Comparison of ENCODE assay signal across 9 cellular contexts in the genomic region with DNA sequence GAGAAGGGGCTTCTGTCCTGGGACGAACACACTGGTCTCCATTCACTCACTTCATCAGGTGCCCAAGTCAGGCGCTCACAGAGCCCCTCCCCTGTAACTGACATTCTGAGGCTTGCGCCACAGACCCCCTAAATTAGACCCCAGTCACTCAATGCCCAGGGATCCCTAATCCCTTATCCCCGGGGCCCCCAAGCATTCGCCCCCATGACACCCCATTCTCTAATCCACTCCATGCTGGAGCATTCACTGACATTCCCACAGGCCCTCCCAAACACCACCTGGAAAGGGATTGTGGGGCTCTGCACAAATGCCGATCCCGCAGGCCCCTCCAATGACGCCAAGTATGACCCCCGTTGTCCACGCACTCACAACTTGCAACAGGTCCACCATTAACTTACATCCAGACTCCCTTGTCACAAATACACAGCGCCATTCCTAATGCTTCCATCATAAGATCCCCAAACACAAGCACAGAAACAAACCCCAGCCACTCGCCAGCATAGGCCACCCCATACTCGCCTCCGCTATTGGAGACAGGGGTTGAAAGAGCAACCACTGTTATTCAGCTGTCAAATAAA. TPM values are rescaled to one million over a fixed set of nuclear protein-coding genes. Genes with fewer than 3 reads are reported as not detected.
DNase-seq lines count a peak whose midpoint lies in the region; ATAC-seq and TF ChIP-seq lines count a peak whose summit lies in the region.
"Had no signal": no experiment of that assay in that cellular context is flagged by ENCODE, and none has a peak within 500 bp of the region (broad histone marks: within the 10 kb centered on the region; RNA-seq: fewer than 3 reads in every experiment).

No MANE protein-coding gene starts in this region.

- H3K4me3 ChIP-seq in lung: no peak overlapping the region

- no peak for DNase-seq in activated T-cell treated with anti-CD3 and anti-CD28 coated beads, Interleukin-2, amount 50 U/mL, for 72 hours
- no peak for DNase-seq in activated T-cell treated with anti-CD3 and anti-CD28 coated beads, Interleukin-2, amount 50 U/mL, for 48 hours
- peak; percentile 5 for DNase-seq in activated naive CD8-positive, alpha-beta T cell treated with anti-CD3 and anti-CD28 coated beads, Interleukin-2, amount 50 U/mL, for 24 hours
- DNase-seq in lung (ENCODE audit: low spot score) (no peak), type B pancreatic cell (ENCODE audit: extremely low spot score, unreplicated experiment) (no peak), activated gamma-delta T cell treated with Interleukin-2 at 50 U/mL for 16 hours (no peak), iPS-NIHi11 (ENCODE audit: low spot score) (no peak), T-helper 9 cell (no peak)

- H3K9me3 ChIP-seq in lung (ENCODE audit: control insufficient read depth in 2 of 2, insufficient read depth in 1 of 2, low read length in 1 of 2): peaks cover 0 to 35% of the 10 kb centered on the region in 2 donors

- peaks cover 10 to 12% of the 10 kb centered on the region in 2 donors for H3K9me3 Mint-ChIP-seq in activated T-cell treated with anti-CD3 and anti-CD28 coated beads, Interleukin-2, amount 50 U/mL, for 72 hours
- H3K9me3 Mint-ChIP-seq in activated naive CD8-positive, alpha-beta T cell treated with anti-CD3 and anti-CD28 coated beads, Interleukin-2, amount 50 U/mL, for 24 hours: peaks cover 21% of the 10 kb centered on the region
- peaks cover 21% of the 10 kb centered on the region for H3K9me3 Mint-ChIP-seq in type B pancreatic cell

- H3K27me3 Mint-ChIP-seq in activated T-cell treated with anti-CD3 and anti-CD28 coated beads, Interleukin-2, amount 50 U/mL, for 72 hours (ENCODE audit: low read depth): no peaks in the 10 kb centered on the region
- H3K27me3 Mint-ChIP-seq in activated naive CD8-positive, alpha-beta T cell treated with anti-CD3 and anti-CD28 coated beads, Interleukin-2, amount 50 U/mL, for 24 hours: no peaks in the 10 kb centered on the region
- H3K27me3 Mint-ChIP-seq in type B pancreatic cell: no peaks in the 10 kb centered on the region

- H3K27me3 ChIP-seq in lung (ENCODE audit: control insufficient read depth, insufficient read depth): no peaks in the 10 kb centered on the region
- H3K27me3 ChIP-seq: Peyer's patch had no signal

- no peak overlapping the region for H3K27ac Mint-ChIP-seq in activated T-cell treated with anti-CD3 and anti-CD28 coated beads, Interleukin-2, amount 50 U/mL, for 72 hours
- peak overlapping the region; percentile 67 for H3K27ac Mint-ChIP-seq in activated naive CD8-positive, alpha-beta T cell treated with anti-CD3 and anti-CD28 coated beads, Interleukin-2, amount 50 U/mL, for 24 hours
- peak overlapping the region; percentile 83 for H3K27ac Mint-ChIP-seq in type B pancreatic cell

- 89 to 92% methylated on average over 13 to 14 of the region's 14 CpGs for WGBS in lung, 2 donors

- peaks cover 1 to 2% of the 10 kb centered on the region in 2 donors for H3K36me3 ChIP-seq in lung (ENCODE audit: control insufficient read depth in 2 of 2, insufficient read depth in 2 of 2, low read length in 2 of 2)

- H3K27ac ChIP-seq in lung (ENCODE audit: low read depth in 1 of 2, low read length in 1 of 2): peak overlapping the region; percentile 76 to 84

- peak overlapping the region; percentile 85 to 95 for H3K4me3 Mint-ChIP-seq in activated T-cell treated with anti-CD3 and anti-CD28 coated beads, Interleukin-2, amount 50 U/mL, for 72 hours
- peak overlapping the region; percentile 85 for H3K4me3 Mint-ChIP-seq in activated naive CD8-positive, alpha-beta T cell treated with anti-CD3 and anti-CD28 coated beads, Interleukin-2, amount 50 U/mL, for 24 hours
- peak overlapping the region; percentile 91 for H3K4me3 Mint-ChIP-seq in type B pancreatic cell

- peaks cover 19% of the 10 kb centered on the region for H3K4me1 Mint-ChIP-seq in activated T-cell treated with anti-CD3 and anti-CD28 coated beads, Interleukin-2, amount 50 U/mL, for 72 hours (ENCODE audit: low read depth)
- peaks cover 33% of the 10 kb centered on the region for H3K4me1 Mint-ChIP-seq in activated naive CD8-positive, alpha-beta T cell treated with anti-CD3 and anti-CD28 coated beads, Interleukin-2, amount 50 U/mL, for 24 hours
- H3K4me1 Mint-ChIP-seq in type B pancreatic cell (ENCODE audit: unreplicated experiment): peaks cover 19% of the 10 kb centered on the region

- peaks cover 15 to 37% of the 10 kb centered on the region in 2 donors for H3K36me3 Mint-ChIP-seq in activated T-cell treated with anti-CD3 and anti-CD28 coated beads, Interleukin-2, amount 50 U/mL, for 72 hours (ENCODE audit: insufficient read depth in 2 of 2)
- H3K36me3 Mint-ChIP-seq in activated naive CD8-positive, alpha-beta T cell treated with anti-CD3 and anti-CD28 coated beads, Interleukin-2, amount 50 U/mL, for 24 hours (ENCODE audit: low read depth): peaks cover 22% of the 10 kb centered on the region
- H3K36me3 Mint-ChIP-seq in type B pancreatic cell: peaks cover 34% of the 10 kb centered on the region

- H3K4me1 ChIP-seq in lung (ENCODE audit: control insufficient read depth in 2 of 2, insufficient read depth in 2 of 2, low read length in 2 of 2): peaks cover 0 to 8% of the 10 kb centered on the region in 2 donors

- TF ChIP-seq CTCF in lung (IDR thresholded peaks at IDR 0.05; ENCODE audit: control extremely low read depth, extremely low read depth) (no peak), type B pancreatic cell (conservative IDR thresholded peaks at IDR 0.05) (no peak)

- ATAC-seq in activated T-cell treated with anti-CD3 and anti-CD28 coated beads, Interleukin-2, amount 50 U/mL, for 72 hours (replicated peaks in 1 of 2): no peak
- ATAC-seq in activated naive CD8-positive, alpha-beta T cell treated with anti-CD3 and anti-CD28 coated beads, Interleukin-2, amount 50 U/mL, for 24 hours: no peak
- no peak for ATAC-seq in lung (ENCODE audit: insufficient read depth, low FRiP score)

RNA-seq across cellular contexts. Expression of a gene that starts 1.5 kb away (rescaled TPM):
- 1 to 10 TPM; 6.8 to 8.7 TPM for total RNA-seq in activated T-cell treated with anti-CD3 and anti-CD28 coated beads, Interleukin-2, amount 50 U/mL, for 72 hours
- total RNA-seq in lung (10 to 100 TPM; 10.7 to 17.3 TPM), type B pancreatic cell (ENCODE audit: low replicate concordance) (18.3 and 20.6 TPM in 2 replicates)
- polyA plus RNA-seq in lung: 1 to 10 TPM; 2.1 to 3.8 TPM

RNA-seq across cellular contexts. Expression of a gene that starts 31.6 kb away (rescaled TPM):
- total RNA-seq in activated T-cell treated with anti-CD3 and anti-CD28 coated beads, Interleukin-2, amount 50 U/mL, for 72 hours: 10 to 100 TPM; 22.9 to 24.1 TPM
- 10 to 100 TPM; 15.5 to 26.7 TPM for total RNA-seq in lung
- polyA plus RNA-seq in lung: 1 to 10 TPM; 5.0 to 6.4 TPM
- total RNA-seq in type B pancreatic cell (ENCODE audit: low replicate concordance): 12.3 and 12.5 TPM in 2 replicates
